In genomic region chr14:77369280-77369679, GRCh38 we compare ENCODE assay signal across 2 cellular contexts.
A peak's percentile ranks its signal among the peaks of the same experiment; 100 is the strongest.
TF ChIP-seq lines count a peak whose summit lies in the region.

No MANE protein-coding gene starts in this region.

TF ChIP-seq in liver, 16 proteins besides CTCF, POLR2A, EP300 and RAD21:
- TF ChIP-seq NR2F2 (IDR thresholded peaks at IDR 0.05): peak; percentile 58
- no peak for TF ChIP-seq FOXA2 (IDR thresholded peaks at IDR 0.05)
- TF ChIP-seq ATF3 (IDR thresholded peaks at IDR 0.05): no peak
- no peak for TF ChIP-seq JUND (IDR thresholded peaks at IDR 0.05)
- TF ChIP-seq REST (IDR thresholded peaks at IDR 0.05): no peak
- TF ChIP-seq RXRA (IDR thresholded peaks at IDR 0.05): peak; percentile 31 to 41
- peak; percentile 13 for TF ChIP-seq SP1 (IDR thresholded peaks at IDR 0.05)

TF ChIP-seq in HepG2, 621 proteins besides CTCF, POLR2A, EP300 and RAD21:
- TF ChIP-seq DRAP1 (CRISPR knock-in tag; IDR thresholded peaks at IDR 0.05): no peak
- TF ChIP-seq ZNF446 (CRISPR knock-in tag; IDR thresholded peaks at IDR 0.05): no peak
- TF ChIP-seq ZBTB33 (CRISPR knock-in tag; IDR thresholded peaks at IDR 0.05): no peak
- TF ChIP-seq ZNF713 (CRISPR knock-in tag; IDR thresholded peaks at IDR 0.05): no peak
- no peak for TF ChIP-seq FOXP1 (IDR thresholded peaks at IDR 0.05)
- TF ChIP-seq FOXP1 (CRISPR knock-in tag; IDR thresholded peaks at IDR 0.05): no peak
- TF ChIP-seq ZFP62 (CRISPR knock-in tag; IDR thresholded peaks at IDR 0.05): no peak
- TF ChIP-seq TEF (CRISPR knock-in tag; IDR thresholded peaks at IDR 0.05): no peak
- TF ChIP-seq TRAFD1 (CRISPR knock-in tag; IDR thresholded peaks at IDR 0.05; ENCODE audit: borderline replicate concordance): no peak
- no peak for TF ChIP-seq ZHX1 (CRISPR knock-in tag; IDR thresholded peaks at IDR 0.05; ENCODE audit: low read depth)
- TF ChIP-seq SALL2 (CRISPR knock-in tag; IDR thresholded peaks at IDR 0.05): no peak
- no peak for TF ChIP-seq ARID2 (CRISPR knock-in tag; IDR thresholded peaks at IDR 0.05; ENCODE audit: borderline replicate concordance)
- no peak for TF ChIP-seq SMAD9 (CRISPR knock-in tag; IDR thresholded peaks at IDR 0.05)
- TF ChIP-seq JUND (CRISPR knock-in tag; IDR thresholded peaks at IDR 0.05): no peak
- no peak for TF ChIP-seq BRD4 (CRISPR knock-in tag; IDR thresholded peaks at IDR 0.05)
